In genomic region chr2:149587950-149588487, GRCh38 we compare ENCODE assay signal across 8 cellular contexts. TPM values are rescaled to one million over a fixed set of nuclear protein-coding genes. Genes with fewer than 3 reads are reported as not detected.
DNase-seq lines count a peak whose midpoint lies in the region; ATAC-seq and TF ChIP-seq lines count a peak whose summit lies in the region.

No MANE protein-coding gene starts in this region.

- ATAC-seq in GM19397 (IDR thresholded peaks at IDR 0.05; ENCODE audit: unreplicated experiment) (peak; percentile 30), HG03520 (IDR thresholded peaks at IDR 0.05; ENCODE audit: unreplicated experiment) (peak; percentile 23)

- H3K27ac Mint-ChIP-seq in brain = peak overlapping the region; percentile 99 to 100 (median 99)

- H3K4me1 Mint-ChIP-seq in brain = peaks cover 46% of the 10 kb centered on the region

- H3K9ac ChIP-seq in BLaER1 = peak overlapping the region; percentile 95; the same call in 1 of the 2 replicates

- H3K36me3 ChIP-seq in BLaER1 = peaks cover 11% of the 10 kb centered on the region; the same call in 1 of the 2 replicates
- H3K36me3 ChIP-seq in muscle layer of duodenum (ENCODE audit: control insufficient read depth in 1 of 2, insufficient read depth in 2 of 2, low read length in 2 of 2) = peaks cover 0 to 5% of the 10 kb centered on the region in 2 donors

- peaks cover 0 to 3% (median 0%) of the 10 kb centered on the region in 5 experiments for H3K9me3 Mint-ChIP-seq in brain

- H3K9me3 ChIP-seq in BLaER1 (no peaks in the 10 kb centered on the region), muscle layer of duodenum (ENCODE audit: control insufficient read depth in 1 of 2, low read length in 2 of 2) (no peaks in the 10 kb centered on the region)

- peaks cover 13% of the 10 kb centered on the region for H3K27me3 Mint-ChIP-seq in brain

- H3K4me3 ChIP-seq in BLaER1 (peak overlapping the region; percentile 87), muscle layer of duodenum (ENCODE audit: low read depth in 1 of 2, low read length in 2 of 2) (peak overlapping the region; percentile 89 to 96)

- no peak for DNase-seq in SIG-M5 (lab: John Stamatoyannopoulos, UW)
- DNase-seq in activated effector memory CD4-positive, alpha-beta T cell treated with Interleukin-2 at 50 U/mL for 16 hours = no peak
- no peak for DNase-seq in NOMO-1 treated with dmso at 0.1 percent for 144 hours (lab: John Stamatoyannopoulos, UW; ENCODE audit: unreplicated experiment)

- H3K27ac ChIP-seq in BLaER1 = no peak overlapping the region
- H3K27ac ChIP-seq in muscle layer of duodenum (ENCODE audit: low read length) = peak overlapping the region; percentile 99

- H3K27me3 ChIP-seq in BLaER1 (no peaks in the 10 kb centered on the region), muscle layer of duodenum (ENCODE audit: low read depth, low read length) (no peaks in the 10 kb centered on the region)

- H3K4me2 ChIP-seq in BLaER1 = peak overlapping the region; percentile 85

- TF ChIP-seq CTCF in brain (conservative IDR thresholded peaks at IDR 0.05) = no peak

- peaks cover 26% of the 10 kb centered on the region for H3K36me3 Mint-ChIP-seq in brain

- H3K4me3 Mint-ChIP-seq in brain = peak overlapping the region; percentile 95 to 100 (median 98)

- peaks cover 32% of the 10 kb centered on the region for H3K4me1 ChIP-seq in BLaER1
- peaks cover 6 to 35% of the 10 kb centered on the region in 2 donors for H3K4me1 ChIP-seq in muscle layer of duodenum (ENCODE audit: control insufficient read depth in 1 of 2, insufficient read depth in 2 of 2, low read length in 2 of 2)

- H4K20me1 ChIP-seq in BLaER1 = peaks cover 9% of the 10 kb centered on the region; the same call in 1 of the 2 replicates

RNA-seq across cellular contexts. Expression of gene MMADHC, which starts 0.4 kb away (rescaled TPM):
- polyA plus RNA-seq in brain (ENCODE audit: insufficient read depth, low read depth, low replicate concordance) = 45.5 TPM
